Comparison of ENCODE assay signal across 15 cellular contexts in genomic region chr4:186904104-186904503, GRCh38.
DNase-seq lines count a peak whose midpoint lies in the region; ATAC-seq and TF ChIP-seq lines count a peak whose summit lies in the region.
"Had no signal": no experiment of that assay in that cellular context is flagged by ENCODE, and none has a peak within 500 bp of the region (broad histone marks: within the 10 kb centered on the region; RNA-seq: fewer than 3 reads in every experiment).

No MANE protein-coding gene starts in this region.

- no peak overlapping the region for H3K27ac Mint-ChIP-seq in progenitor cell of endocrine pancreas
- H3K27ac Mint-ChIP-seq: activated CD4-positive, alpha-beta T cell treated with anti-CD3 and anti-CD28 coated beads, Interleukin-2, amount 10 ng/mL, durations not matched to agents 7 days and 5 days; activated naive CD8-positive, alpha-beta T cell treated with anti-CD3 and anti-CD28 coated beads for 36 hours; B cell; stimulated activated memory B cell treated with anti-CD40 and anti-IgM and Interleukin-4, amounts not matched to agents 10 μg/mL and 1 μg/mL and 100 μg/mL, for 72 hours had no signal

- intact Hi-C loops in left ventricle myocardium superior (cut with micrococcal nuclease) (no loop called here), cardiac septum (cut with DNase I) (no loop called here), left colon (cut with DNase I, micrococcal nuclease) (no loop called here)

- H3K36me3 Mint-ChIP-seq in progenitor cell of endocrine pancreas (ENCODE audit: insufficient read depth), result peaks cover 2% of the 10 kb centered on the region
- H3K36me3 Mint-ChIP-seq: activated naive CD8-positive, alpha-beta T cell treated with anti-CD3 and anti-CD28 coated beads for 36 hours; stimulated activated memory B cell treated with anti-CD40 and anti-IgM and Interleukin-4, amounts not matched to agents 10 μg/mL and 1 μg/mL and 100 μg/mL, for 72 hours had no signal

- no peaks in the 10 kb centered on the region for H3K27me3 Mint-ChIP-seq in progenitor cell of endocrine pancreas
- H3K27me3 Mint-ChIP-seq: activated CD4-positive, alpha-beta T cell treated with anti-CD3 and anti-CD28 coated beads, Interleukin-2, amount 10 ng/mL, durations not matched to agents 7 days and 5 days; activated naive CD8-positive, alpha-beta T cell treated with anti-CD3 and anti-CD28 coated beads for 36 hours; B cell; stimulated activated memory B cell treated with anti-CD40 and anti-IgM and Interleukin-4, amounts not matched to agents 10 μg/mL and 1 μg/mL and 100 μg/mL, for 72 hours had no signal

- peaks cover 11% of the 10 kb centered on the region for H3K9me3 Mint-ChIP-seq in progenitor cell of endocrine pancreas (ENCODE audit: low read depth)

- H3K4me3 Mint-ChIP-seq in progenitor cell of endocrine pancreas (ENCODE audit: low read depth), result no peak overlapping the region
- H3K4me3 Mint-ChIP-seq: activated CD4-positive, alpha-beta T cell treated with anti-CD3 and anti-CD28 coated beads, Interleukin-2, amount 10 ng/mL, durations not matched to agents 7 days and 5 days; activated naive CD8-positive, alpha-beta T cell treated with anti-CD3 and anti-CD28 coated beads for 36 hours; B cell; stimulated activated memory B cell treated with anti-CD40 and anti-IgM and Interleukin-4, amounts not matched to agents 10 μg/mL and 1 μg/mL and 100 μg/mL, for 72 hours had no signal

- TF ChIP-seq CTCF in progenitor cell of endocrine pancreas (IDR thresholded peaks at IDR 0.05; ENCODE audit: unreplicated experiment), result no peak

- H3K4me1 Mint-ChIP-seq in progenitor cell of endocrine pancreas (ENCODE audit: low read depth), result peaks cover 4% of the 10 kb centered on the region
- H3K4me1 Mint-ChIP-seq: activated CD4-positive, alpha-beta T cell treated with anti-CD3 and anti-CD28 coated beads, Interleukin-2, amount 10 ng/mL, durations not matched to agents 7 days and 5 days; activated naive CD8-positive, alpha-beta T cell treated with anti-CD3 and anti-CD28 coated beads for 36 hours; B cell; stimulated activated memory B cell treated with anti-CD40 and anti-IgM and Interleukin-4, amounts not matched to agents 10 μg/mL and 1 μg/mL and 100 μg/mL, for 72 hours had no signal

- ATAC-seq in left ventricle myocardium superior (peak; percentile 50), left colon (no peak)
- ATAC-seq: stimulated activated memory B cell treated with anti-CD40 and anti-IgM and Interleukin-4, amounts not matched to agents 10 μg/mL and 1 μg/mL and 100 μg/mL, for 72 hours had no signal

- DNase-seq in left ventricle myocardium superior (no peak), cardiac septum (ENCODE audit: low spot score) (no peak), amniotic epithelial cell (ENCODE audit: low read depth) (peak; percentile 88), glomerular visceral epithelial cell (ENCODE audit: extremely low spot score) (peak; percentile 74), progenitor cell of endocrine pancreas (ENCODE audit: low spot score, unreplicated experiment) (no peak), Kasumi-1 (lab: John Stamatoyannopoulos, UW) (no peak), left colon (no peak)
- no peak for DNase-seq in stimulated activated CD4-positive, alpha-beta T cell treated with anti-CD3 and anti-CD28 coated beads, Interleukin-4, amount 100 ng/mL, for 1 hour
- DNase-seq: activated CD4-positive, alpha-beta T cell treated with anti-CD3 and anti-CD28 coated beads, Interleukin-2, amount 10 ng/mL, durations not matched to agents 7 days and 5 days; activated naive CD8-positive, alpha-beta T cell treated with anti-CD3 and anti-CD28 coated beads for 36 hours; midbrain; NCI-H2081; spleen had no signal

Comparison
In these comparisons a context has a peak if more than half of its experiments do, and no peak if none do; other contexts are left out.
1. DNase-seq: peak in amniotic epithelial cell (single experiment) and glomerular visceral epithelial cell (single experiment); none in left ventricle myocardium superior (single experiment), cardiac septum (single experiment), progenitor cell of endocrine pancreas (single experiment), stimulated activated CD4-positive, alpha-beta T cell treated with anti-CD3 and anti-CD28 coated beads, Interleukin-4, amount 100 ng/mL, for 1 hour (single experiment), Kasumi-1 (0 of 2) and left colon (0 of 2).